In the genomic region with DNA sequence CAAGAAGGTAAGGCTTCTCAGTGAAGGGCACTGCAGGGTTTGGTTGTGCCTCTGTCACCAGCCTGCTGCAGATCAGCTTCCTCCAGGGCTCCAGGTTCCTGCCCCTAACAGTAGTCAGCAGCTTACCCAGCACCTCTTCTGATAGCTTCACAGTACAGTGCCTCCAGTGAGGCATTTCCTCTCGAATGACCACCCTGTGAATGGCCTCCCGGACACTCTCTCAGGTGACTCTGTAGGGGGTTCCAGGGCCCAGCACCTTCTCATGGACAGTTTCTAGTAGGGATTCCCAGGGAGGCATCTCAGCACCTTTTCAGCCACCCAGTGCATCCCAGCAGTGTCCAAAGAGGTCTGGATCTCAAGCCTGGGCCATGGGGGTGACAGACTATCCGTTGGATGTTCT, we compare ENCODE assay signal across 1 cellular context.
TF ChIP-seq lines count a peak whose summit lies in the region.

No MANE protein-coding gene starts in this region.

TF ChIP-seq in GM12878, 131 proteins besides CTCF, POLR2A, EP300 and RAD21:
- no peak for TF ChIP-seq GABPA (IDR thresholded peaks at IDR 0.05; ENCODE audit: low read depth)
- no peak for TF ChIP-seq ZNF384 (IDR thresholded peaks at IDR 0.05; ENCODE audit: borderline replicate concordance, low read depth, low read length)
- TF ChIP-seq ZBTB4 (CRISPR knock-in tag; IDR thresholded peaks at IDR 0.05) = no peak
- TF ChIP-seq MYC (IDR thresholded peaks at IDR 0.05; ENCODE audit: insufficient read depth, insufficient read length, insufficient replicate concordance, low read length, severe bottlenecking) = no peak
- TF ChIP-seq HDAC2 (IDR thresholded peaks at IDR 0.05) = no peak
- no peak for TF ChIP-seq NRF1 (conservative IDR thresholded peaks at IDR 0.05; ENCODE audit: low read depth, low read length)
- TF ChIP-seq IKZF2 (IDR thresholded peaks at IDR 0.05) = no peak
- TF ChIP-seq SREBF2 (IDR thresholded peaks at IDR 0.05; ENCODE audit: low read length) = no peak
- TF ChIP-seq TBL1XR1 (IDR thresholded peaks at IDR 0.05; ENCODE audit: low read depth, low read length) = no peak
- no peak for TF ChIP-seq RUNX3 (IDR thresholded peaks at IDR 0.05; ENCODE audit: low read length)
- TF ChIP-seq NR2C2 (IDR thresholded peaks at IDR 0.05; ENCODE audit: borderline replicate concordance, control insufficient read depth, insufficient read length, low read depth) = no peak
- no peak for TF ChIP-seq SMAD1 (IDR thresholded peaks at IDR 0.05; ENCODE audit: low read depth, partially characterized antibody)
- TF ChIP-seq SP1 (IDR thresholded peaks at IDR 0.05; ENCODE audit: low read depth, low read length) = no peak
- TF ChIP-seq SUZ12 (IDR thresholded peaks at IDR 0.05; ENCODE audit: unreplicated experiment) = no peak
- TF ChIP-seq NKRF (conservative IDR thresholded peaks at IDR 0.05) = no peak
- no peak for TF ChIP-seq RB1 (IDR thresholded peaks at IDR 0.05; ENCODE audit: borderline replicate concordance)
- TF ChIP-seq, protein P1, sequence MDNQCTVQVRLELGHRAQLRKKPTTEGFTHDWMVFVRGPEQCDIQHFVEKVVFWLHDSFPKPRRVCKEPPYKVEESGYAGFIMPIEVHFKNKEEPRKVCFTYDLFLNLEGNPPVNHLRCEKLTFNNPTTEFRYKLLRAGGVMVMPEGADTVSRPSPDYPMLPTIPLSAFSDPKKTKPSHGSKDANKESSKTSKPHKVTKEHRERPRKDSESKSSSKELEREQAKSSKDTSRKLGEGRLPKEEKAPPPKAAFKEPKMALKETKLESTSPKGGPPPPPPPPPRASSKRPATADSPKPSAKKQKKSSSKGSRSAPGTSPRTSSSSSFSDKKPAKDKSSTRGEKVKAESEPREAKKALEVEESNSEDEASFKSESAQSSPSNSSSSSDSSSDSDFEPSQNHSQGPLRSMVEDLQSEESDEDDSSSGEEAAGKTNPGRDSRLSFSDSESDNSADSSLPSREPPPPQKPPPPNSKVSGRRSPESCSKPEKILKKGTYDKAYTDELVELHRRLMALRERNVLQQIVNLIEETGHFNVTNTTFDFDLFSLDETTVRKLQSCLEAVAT (IDR thresholded peaks at IDR 0.05) = no peak
